24 cellular contexts compared by ENCODE assay signal in the genomic region with DNA sequence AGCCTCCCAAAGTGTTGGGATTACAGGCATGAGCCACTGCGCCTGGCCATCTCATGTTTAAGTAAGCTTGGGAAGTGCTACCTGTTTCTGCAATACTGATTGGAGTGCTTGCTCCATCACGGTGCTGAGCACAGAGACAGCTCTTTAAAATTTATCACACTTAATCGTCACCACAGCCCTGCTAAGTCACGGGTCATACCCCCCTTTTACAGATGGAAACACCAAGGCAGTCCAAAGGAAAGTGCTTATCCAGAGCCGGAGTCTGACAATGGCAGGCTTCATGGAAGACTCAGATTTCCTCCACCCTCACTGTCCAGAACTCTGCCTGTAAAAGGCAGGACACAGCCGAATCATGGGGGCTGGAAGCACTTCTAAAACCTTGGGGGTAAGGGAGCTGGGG. TPM values are rescaled to one million over a fixed set of nuclear protein-coding genes. Genes with fewer than 3 reads are reported as not detected.
"Had no signal": no experiment of that assay in that cellular context is flagged by ENCODE, and none has a peak within 500 bp of the region (broad histone marks: within the 10 kb centered on the region; RNA-seq: fewer than 3 reads in every experiment).

No MANE protein-coding gene starts in this region.

- H3K4me3 ChIP-seq: coronary artery, hepatocyte, left ventricle myocardium inferior, lower lobe of right lung, ovary, right atrium auricular region, suprapubic skin, thyroid gland, uterus had no signal

- H3K9me3 Mint-ChIP-seq: endodermal cell, nephron, type B pancreatic cell had no signal

- H3K27ac Mint-ChIP-seq: endodermal cell, type B pancreatic cell had no signal

- H3K27me3 ChIP-seq: hepatocyte, ovary, right atrium auricular region, suprapubic skin, thyroid gland, uterus had no signal

- H3K36me3 ChIP-seq: left ventricle myocardium inferior, lower lobe of right lung, ovary, thyroid gland, uterus had no signal

- H3K36me3 Mint-ChIP-seq: type B pancreatic cell had no signal

- DNase-seq: effector CD4-positive, alpha-beta T cell; endodermal cell; foreskin melanocyte; head of caudate nucleus; kidney; left cardiac atrium; left ventricle myocardium inferior; lower lobe of right lung; mesenchymal stem cell; midbrain; ovary; small intestine; stimulated activated CD4-positive, alpha-beta T cell treated with anti-CD3 and anti-CD28 coated beads, Interleukin-12 subunit alpha, Interleukin-12 subunit beta, amount 100 ng/mL, for 4 hours; stimulated activated naive CD8-positive, alpha-beta T cell treated with anti-CD3 and anti-CD28 coated beads, Interleukin-15, Interleukin-2, amounts not matched to agents 100 U/mL and 50 U/mL, for 24 hours; thyroid gland; uterus had no signal

- H3K4me3 Mint-ChIP-seq: endodermal cell, nephron, type B pancreatic cell had no signal

- ATAC-seq: left cardiac atrium; lower lobe of right lung; stimulated activated naive CD8-positive, alpha-beta T cell treated with anti-CD3 and anti-CD28 coated beads, Interleukin-15, Interleukin-2, amounts not matched to agents 100 U/mL and 50 U/mL, for 24 hours had no signal

- H3K27me3 Mint-ChIP-seq: type B pancreatic cell had no signal

- H3K4me2 ChIP-seq: hepatocyte had no signal

- H3K9me3 ChIP-seq: left ventricle myocardium inferior, lower lobe of right lung, ovary, right atrium auricular region, suprapubic skin, thyroid gland, uterus had no signal

- H3K27ac ChIP-seq: coronary artery, hepatocyte, left ventricle myocardium inferior, lower lobe of right lung, ovary, right atrium auricular region, suprapubic skin, thyroid gland, uterus had no signal

RNA-seq across cellular contexts. Expression of a gene that starts 2.7 kb away (rescaled TPM):
- total RNA-seq: hepatocyte, kidney, left cardiac atrium, left ventricle myocardium inferior, posterior vena cava, right atrium auricular region, suprapubic skin, thyroid gland had no signal

RNA-seq across cellular contexts. Expression of a gene that starts 5.8 kb away (rescaled TPM):
- total RNA-seq: dermis microvascular lymphatic vessel endothelial cell, endodermal cell, hepatocyte, lower lobe of right lung, right atrium auricular region, suprapubic skin, thyroid gland, uterus had no signal
